26 cellular contexts compared by ENCODE assay signal in the genomic region with DNA sequence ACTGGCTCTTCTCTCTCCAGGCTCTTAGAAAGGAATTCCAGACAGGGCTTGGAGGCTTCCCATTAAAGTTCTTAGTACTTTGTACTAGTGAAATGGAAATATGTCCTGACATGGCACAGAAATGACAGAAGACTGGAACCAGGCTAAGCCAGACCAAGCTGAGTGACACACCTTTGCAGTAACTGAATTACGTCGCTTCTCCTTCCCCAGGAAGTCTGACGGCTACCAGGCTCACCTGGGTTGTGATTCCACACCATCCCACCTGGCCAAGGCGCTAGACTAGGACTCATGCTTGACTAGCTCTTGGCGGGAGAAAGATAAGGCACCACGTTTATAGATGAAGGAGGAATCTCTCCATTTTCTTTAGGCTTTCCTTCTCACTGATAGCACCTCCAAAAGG. TPM values are rescaled to one million over a fixed set of nuclear protein-coding genes. Genes with fewer than 3 reads are reported as not detected.
A peak's percentile ranks its signal among the peaks of the same experiment; 100 is the strongest.
DNase-seq lines count a peak whose midpoint lies in the region; ATAC-seq and TF ChIP-seq lines count a peak whose summit lies in the region.
"Had no signal": no experiment of that assay in that cellular context is flagged by ENCODE, and none has a peak within 500 bp of the region (broad histone marks: within the 10 kb centered on the region; RNA-seq: fewer than 3 reads in every experiment).

No MANE protein-coding gene starts in this region.

- in situ Hi-C loops in GM13976 (cut with MboI; ENCODE audit: low sequenced_read_pairs, unreplicated experiment): loop anchor here (5.0 kb wide), 1 partner anchor 108 kb away; no protein-coding TSS in a partner anchor

- H3K9me2 ChIP-seq in PC-3 (replicated peaks; ENCODE audit: low read length): no peaks in the 10 kb centered on the region

- H3K27ac ChIP-seq in 22Rv1 (peak overlapping the region; percentile 40), VCaP (peak overlapping the region; percentile 20; the same call in 1 of the 2 replicates), PC-3 (ENCODE audit: low read length) (no peak overlapping the region)
- H3K27ac ChIP-seq: C4-2B, SK-N-MC had no signal

- no peaks in the 10 kb centered on the region for H3K36me3 ChIP-seq in PC-3 (ENCODE audit: low read depth, low read length)

- no peaks in the 10 kb centered on the region for H3K9me3 Mint-ChIP-seq in naive B cell
- H3K9me3 Mint-ChIP-seq: CD8-positive, alpha-beta T cell; GM23338; H9 had no signal

- no peak overlapping the region for H3K9ac ChIP-seq in PC-3 (ENCODE audit: low read length)

- no peak for TF ChIP-seq CTCF in 22Rv1 (IDR thresholded peaks at IDR 0.05)
- TF ChIP-seq CTCF in VCaP (conservative IDR thresholded peaks at IDR 0.05): no peak
- no peak for TF ChIP-seq CTCF in PC-3 (conservative IDR thresholded peaks at IDR 0.05; ENCODE audit: low read depth, low read length)
- TF ChIP-seq CTCF in GM13976 (IDR thresholded peaks at IDR 0.05; ENCODE audit: borderline replicate concordance, control extremely low read depth, extremely low read depth, insufficient read depth, missing control alignments): no peak

- H3K27ac Mint-ChIP-seq in naive B cell: peak overlapping the region in 4 of 6 donors; percentile 28 to 76 (median 61)
- H3K27ac Mint-ChIP-seq: CD8-positive, alpha-beta T cell; GM23338; H9 had no signal

- H3K27me3 Mint-ChIP-seq in naive B cell: no peaks in the 10 kb centered on the region

- H3K36me3 Mint-ChIP-seq in naive B cell: no peaks in the 10 kb centered on the region

- intact Hi-C loops in left ventricle myocardium superior (cut with micrococcal nuclease): no loop called here
- intact Hi-C loops in PC-3 (cut with micrococcal nuclease): no loop called here

- H2AFZ ChIP-seq in PC-3 (ENCODE audit: low read length): no peak overlapping the region
- H2AFZ ChIP-seq: GM23338 had no signal

- H3K4me1 ChIP-seq in PC-3 (ENCODE audit: insufficient read depth, low read length): peaks cover 10% of the 10 kb centered on the region
- H3K4me1 ChIP-seq: Caco-2 had no signal

- POLR2A ChIA-PET in PC-3 (lab: Charles Lee; ENCODE audit: unreplicated experiment): no interaction called here

- no peak for DNase-seq in left ventricle myocardium superior
- DNase-seq in naive B cell: no peak
- no peak for DNase-seq in amygdala (lab: John Stamatoyannopoulos, UW)
- DNase-seq in PC-3: no peak
- no peak for DNase-seq in GM13976 (ENCODE audit: low spot score)
- DNase-seq: Caco-2; CD8-positive, alpha-beta T cell; DMS79; EL; GDM1; H9; Kasumi-1; NCI-H1092 treated with DMSO at 0.1 percent for 48 hours; NCI-H1436; NCI-H2029; NCI-H2227 treated with DMSO at 0.1 percent for 48 hours; NCI-H526 treated with DMSO at 0.1 percent for 48 hours; RPMI8226; SIG-M5 had no signal

- no peak overlapping the region for H3K4me3 ChIP-seq in PC-3 (ENCODE audit: low read length)
- H3K4me3 ChIP-seq: GM12878, GM23338, K562, SK-N-MC had no signal

- H3K4me2 ChIP-seq in PC-3 (ENCODE audit: low read length): no peak overlapping the region
- H3K4me2 ChIP-seq: GM23338 had no signal

- no peaks in the 10 kb centered on the region for H3F3A ChIP-seq in PC-3 (ENCODE audit: low read length, unreplicated experiment)

- peak overlapping the region in 1 of 8 donors; percentile 56 for H3K4me3 Mint-ChIP-seq in naive B cell
- H3K4me3 Mint-ChIP-seq: CD8-positive, alpha-beta T cell; GM23338; H9 had no signal

- CTCF ChIA-PET in PC-3 (lab: Charles Lee): no interaction called here

- no peaks in the 10 kb centered on the region for H4K20me1 ChIP-seq in PC-3 (ENCODE audit: low read length)

- no peaks in the 10 kb centered on the region for H3K9me3 ChIP-seq in PC-3 (ENCODE audit: low read length)
- H3K9me3 ChIP-seq: Caco-2 had no signal

- BruUV-seq in PC-3 (replicated peaks; lab: Mats Ljungman, UMichigan): no TSS peak

- peaks cover 32 to 85% (median 65%) of the 10 kb centered on the region in 3 donors for H3K4me1 Mint-ChIP-seq in naive B cell

- no peaks in the 10 kb centered on the region for H3K27me3 ChIP-seq in PC-3 (ENCODE audit: low read length)

- ATAC-seq in left ventricle myocardium superior (peak; percentile 55), naive B cell (ENCODE audit: low read depth in 2 of 2) (no peak), PC-3 (no peak)
- ATAC-seq: CD8-positive, alpha-beta T cell; GM12878; GM23338; K562 had no signal

- H3K79me2 ChIP-seq in PC-3 (ENCODE audit: low read length): no peaks in the 10 kb centered on the region

RNA-seq across cellular contexts. Expression of a gene that starts 50.7 kb away (rescaled TPM):
- 568 TPM for total RNA-seq in left ventricle myocardium superior
- 10 to 100 TPM; 12.9 to 56.1 (median 32.8) TPM for polyA plus RNA-seq in naive B cell (ENCODE audit: low read depth in 6 of 6)
- 0.46 and 1.5 TPM in 2 replicates for total RNA-seq in PC-3 (2014; rRNA removed)

Comparison
In these comparisons a context has a peak if more than half of its experiments do, and no peak if none do; other contexts are left out.
1. RNA of a gene that starts 50.7 kb away (total RNA-seq): 568 TPM in left ventricle myocardium superior (single experiment); 0.46 to 1.5 TPM in PC-3; every median in the first group is over 100 times any median in the second.